ENCODE assay signal across 17 cellular contexts in the genomic region with DNA sequence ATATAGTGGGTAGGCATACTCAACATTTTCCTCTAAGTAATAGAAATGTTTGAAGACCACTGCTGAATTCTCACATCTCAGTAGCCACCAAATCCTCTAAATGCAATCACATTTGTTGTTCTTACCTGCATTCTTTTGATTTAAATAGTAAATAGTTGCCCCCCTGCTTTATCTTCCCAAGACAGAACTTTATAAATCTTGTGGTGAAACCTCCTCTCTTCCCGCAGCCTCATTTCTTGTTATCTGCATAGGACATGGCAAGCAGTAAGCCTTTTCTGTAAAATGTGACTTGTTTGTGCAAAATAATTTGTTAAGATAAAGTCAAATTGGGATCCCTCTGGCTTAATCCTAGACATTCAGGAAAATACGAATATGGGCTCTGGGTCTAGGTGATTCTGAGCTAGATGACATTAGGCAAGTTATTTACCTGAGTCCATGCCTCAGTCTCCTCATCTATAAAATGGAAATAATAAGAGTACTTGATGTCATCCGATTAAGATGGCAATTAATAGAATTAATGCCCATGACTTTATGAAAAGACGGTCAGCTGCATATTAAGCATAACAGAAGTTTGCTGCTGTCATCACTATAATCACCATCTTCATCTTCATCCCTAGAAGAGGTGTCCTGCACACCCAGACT.
DNase-seq lines count a peak whose midpoint lies in the region; ATAC-seq, FAIRE-seq and TF ChIP-seq lines count a peak whose summit lies in the region.
"Had no signal": no experiment of that assay in that cellular context is flagged by ENCODE, and none has a peak within 500 bp of the region (broad histone marks: within the 10 kb centered on the region; RNA-seq: fewer than 3 reads in every experiment).

No MANE protein-coding gene starts in this region.

- no peak overlapping the region for H3K4me2 ChIP-seq in K562 (ENCODE audit: insufficient read depth, low read length)
- H3K4me2 ChIP-seq: KMS-11 had no signal

- H3K27ac ChIP-seq in heart right ventricle, result peak overlapping the region in 6 of 10 donors; percentile 31 to 73 (median 60)
- H3K27ac ChIP-seq in SJSA1, result peak overlapping the region; percentile 65
- no peak overlapping the region for H3K27ac ChIP-seq in K562 (ENCODE audit: extremely low read depth, low read depth, low read length)
- H3K27ac ChIP-seq in gastrocnemius medialis, result peak overlapping the region in 3 of 4 donors; percentile 18 to 44 (median 31)
- H3K27ac ChIP-seq in esophagus muscularis mucosa (replicated peaks in 1 of 4), result no peak overlapping the region
- H3K27ac ChIP-seq: C4-2B, KMS-11 had no signal

- no peak for FAIRE-seq in K562 (lab: Jason Lieb, UNC)
- FAIRE-seq: H1, HepG2 had no signal

- 97% methylated on average over 4 of the region's 4 CpGs for WGBS in heart right ventricle, 2 donors
- 38% methylated on average over 4 of the region's 4 CpGs for WGBS in K562 (ENCODE audit: insufficient coverage, low coverage, missing lambda C conversion rate)
- WGBS in esophagus muscularis mucosa, result 98% methylated on average over 4 of the region's 4 CpGs

- in situ Hi-C loops in K562 (cut with MboI), result no loop called here
- in situ Hi-C loops in gastrocnemius medialis (cut with MboI; ENCODE audit: low sequenced_read_pairs in 4 of 4), result no loop called here

- CTCF ChIA-PET in K562 (lab: Yijun Ruan, JAX; ENCODE audit: low intra/inter-chr PET ratio), result no interaction called here

- BruUV-seq in K562 (replicated peaks; lab: Mats Ljungman, UMichigan), result no TSS peak

- no peak for TF ChIP-seq CTCF in heart right ventricle (IDR thresholded peaks at IDR 0.05)
- no peak for TF ChIP-seq CTCF in K562 (IDR thresholded peaks at IDR 0.05 in 2 of 3, conservative IDR thresholded peaks at IDR 0.05 in 1 of 3; ENCODE audit: insufficient read depth in 2 of 3, low read depth in 1 of 3, low read length in 3 of 3)
- TF ChIP-seq CTCF in gastrocnemius medialis (IDR thresholded peaks at IDR 0.05 in 4 of 5, conservative IDR thresholded peaks at IDR 0.05 in 1 of 5), result no peak
- no peak for TF ChIP-seq CTCF in esophagus muscularis mucosa (IDR thresholded peaks at IDR 0.05)

- DNase-seq in heart right ventricle (no peak), Right ventricle myocardium superior (no peak), SJSA1 (ENCODE audit: low read depth in 1 of 2, low spot score in 2 of 2) (no peak), K562 (ENCODE audit: extremely low read depth in 1 of 4, low spot score in 3 of 4) (no peak), gastrocnemius medialis (no peak), SKM-1 (lab: John Stamatoyannopoulos, UW; ENCODE audit: unreplicated experiment) (no peak), esophagus muscularis mucosa (ENCODE audit: extremely low spot score) (no peak), RPMI8226 (no peak)
- DNase-seq: NCI-H1048, NCI-H1436 treated with DMSO at 0.1 percent for 48 hours, NCI-H2029 treated with DMSO at 0.1 percent for 48 hours, NCI-H748 treated with DMSO at 0.1 percent for 48 hours, PC-3 had no signal

- H3K9me1 ChIP-seq in K562 (ENCODE audit: control insufficient read depth, insufficient read depth, low read length), result no peaks in the 10 kb centered on the region

- no peaks in the 10 kb centered on the region for H4K20me1 ChIP-seq in K562 (replicated peaks; ENCODE audit: control insufficient read depth, insufficient read depth, low read length)

- POLR2A ChIA-PET in K562 (lab: Yijun Ruan, JAX), result no interaction called here

- ATAC-seq in heart right ventricle, result no peak
- ATAC-seq in Right ventricle myocardium superior (ENCODE audit: poor library complexity), result no peak
- ATAC-seq in K562, result no peak
- ATAC-seq in gastrocnemius medialis, result no peak
- ATAC-seq: HepG2, PC-3 had no signal

- no peak overlapping the region for H3K9ac ChIP-seq in K562 (ENCODE audit: insufficient read depth in 1 of 2, low read depth in 2 of 2, low read length in 2 of 2)
- H3K9ac ChIP-seq: KMS-11 had no signal

- H3K36me3 ChIP-seq in heart right ventricle, result peaks cover 0 to 54% (median 18%) of the 10 kb centered on the region in 9 donors
- peaks cover 22% of the 10 kb centered on the region for H3K36me3 ChIP-seq in SJSA1
- H3K36me3 ChIP-seq in K562 (ENCODE audit: control insufficient read depth, insufficient read depth, low read length), result peaks cover 13% of the 10 kb centered on the region; the same call in 2 of the 3 replicates
- no peaks in the 10 kb centered on the region for H3K36me3 ChIP-seq in gastrocnemius medialis
- H3K36me3 ChIP-seq in esophagus muscularis mucosa, result peaks cover 0 to 41% (median 8%) of the 10 kb centered on the region in 4 donors

- H3K4me1 ChIP-seq in heart right ventricle (peaks cover 0 to 34% (median 9%) of the 10 kb centered on the region in 9 donors), SJSA1 (replicated peaks) (peaks cover 41% of the 10 kb centered on the region), K562 (replicated peaks in 1 of 2; ENCODE audit: control insufficient read depth in 2 of 2, insufficient read depth in 2 of 2, low read length in 2 of 2) (peaks cover 0 to 19% of the 10 kb centered on the region in 2 experiments; a peak in 3 of 5 replicates), gastrocnemius medialis (no peaks in the 10 kb centered on the region), esophagus muscularis mucosa (peaks cover 0 to 2% (median 0%) of the 10 kb centered on the region in 4 donors)

- TF ChIP-seq POLR2A in K562 (conservative IDR thresholded peaks at IDR 0.05) (no peak), gastrocnemius medialis (IDR thresholded peaks at IDR 0.05) (no peak), esophagus muscularis mucosa (IDR thresholded peaks at IDR 0.05; ENCODE audit: low read depth) (no peak)

- H3K79me2 ChIP-seq in K562 (ENCODE audit: control insufficient read depth, insufficient read depth, low read length), result no peaks in the 10 kb centered on the region

- intact Hi-C loops in heart right ventricle (cut with DNase I), result no loop called here
- intact Hi-C loops in Right ventricle myocardium superior (cut with DNase I), result no loop called here
- intact Hi-C loops in K562 (cut with micrococcal nuclease), result no loop called here
- intact Hi-C loops in gastrocnemius medialis (cut with DNase I; ENCODE audit: low total_unique reads), result no loop called here
- intact Hi-C loops in esophagus muscularis mucosa (cut with DNase I), result no loop called here

- no peak for TF ChIP-seq RAD21 in K562 (CRISPR knock-in tag; conservative IDR thresholded peaks at IDR 0.05 in 1 of 2, IDR thresholded peaks at IDR 0.05 in 1 of 2)

- no peaks in the 10 kb centered on the region for H3K9me3 ChIP-seq in heart right ventricle
- H3K9me3 ChIP-seq in SJSA1 (replicated peaks), result no peaks in the 10 kb centered on the region
- H3K9me3 ChIP-seq in K562 (replicated peaks; ENCODE audit: control insufficient read depth, insufficient read depth, low read depth, low read length), result no peaks in the 10 kb centered on the region
- H3K9me3 ChIP-seq in gastrocnemius medialis, result no peaks in the 10 kb centered on the region
- no peaks in the 10 kb centered on the region for H3K9me3 ChIP-seq in esophagus muscularis mucosa

- no peak overlapping the region for H2AFZ ChIP-seq in K562 (ENCODE audit: low read depth, low read length)

- no peak for TF ChIP-seq EP300 in K562 (IDR thresholded peaks at IDR 0.05; ENCODE audit: low read length)
- no peak for TF ChIP-seq EP300 in esophagus muscularis mucosa (IDR thresholded peaks at IDR 0.05)

- H3K4me3 ChIP-seq in heart right ventricle, result no peak overlapping the region
- no peak overlapping the region for H3K4me3 ChIP-seq in SJSA1
- H3K4me3 ChIP-seq in K562, result no peak overlapping the region
- H3K4me3 ChIP-seq in gastrocnemius medialis, result no peak overlapping the region
- no peak overlapping the region for H3K4me3 ChIP-seq in esophagus muscularis mucosa

- H3K27me3 ChIP-seq in heart right ventricle (no peaks in the 10 kb centered on the region), SJSA1 (replicated peaks) (no peaks in the 10 kb centered on the region), K562 (ENCODE audit: control insufficient read depth in 2 of 2, insufficient read depth in 2 of 2, low read length in 2 of 2) (no peaks in the 10 kb centered on the region), gastrocnemius medialis (no peaks in the 10 kb centered on the region), esophagus muscularis mucosa (no peaks in the 10 kb centered on the region)

TF ChIP-seq in K562, 482 proteins besides CTCF, POLR2A, EP300 and RAD21 (continues in another document):
- TF ChIP-seq ADNP (tag; IDR thresholded peaks at IDR 0.05), result peak; percentile 79; the same call in 1 of the 2 replicates
- no peak for TF ChIP-seq RFX1 (IDR thresholded peaks at IDR 0.05)
- no peak for TF ChIP-seq RBM17 (IDR thresholded peaks at IDR 0.05; ENCODE audit: borderline replicate concordance, low read depth, low read length)
- no peak for TF ChIP-seq ZNF431 (CRISPR knock-in tag; IDR thresholded peaks at IDR 0.05)
- no peak for TF ChIP-seq PTBP1 (IDR thresholded peaks at IDR 0.05; ENCODE audit: low read depth, low read length)
- TF ChIP-seq BCOR (IDR thresholded peaks at IDR 0.05), result peak; percentile 55; the same call in 1 of the 2 replicates
- TF ChIP-seq CBFA2T3 (IDR thresholded peaks at IDR 0.05), result peak; percentile 84
- TF ChIP-seq, protein P1, sequence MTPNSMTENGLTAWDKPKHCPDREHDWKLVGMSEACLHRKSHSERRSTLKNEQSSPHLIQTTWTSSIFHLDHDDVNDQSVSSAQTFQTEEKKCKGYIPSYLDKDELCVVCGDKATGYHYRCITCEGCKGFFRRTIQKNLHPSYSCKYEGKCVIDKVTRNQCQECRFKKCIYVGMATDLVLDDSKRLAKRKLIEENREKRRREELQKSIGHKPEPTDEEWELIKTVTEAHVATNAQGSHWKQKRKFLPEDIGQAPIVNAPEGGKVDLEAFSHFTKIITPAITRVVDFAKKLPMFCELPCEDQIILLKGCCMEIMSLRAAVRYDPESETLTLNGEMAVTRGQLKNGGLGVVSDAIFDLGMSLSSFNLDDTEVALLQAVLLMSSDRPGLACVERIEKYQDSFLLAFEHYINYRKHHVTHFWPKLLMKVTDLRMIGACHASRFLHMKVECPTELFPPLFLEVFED (CRISPR knock-in tag; conservative IDR thresholded peaks at IDR 0.05), result no peak
- TF ChIP-seq PCBP1 (IDR thresholded peaks at IDR 0.05; ENCODE audit: low read depth, low read length, poor library complexity, severe bottlenecking), result no peak

Comparison
In these comparisons a context has a peak if more than half of its experiments do, and no peak if none do; other contexts are left out.
1. H3K27ac ChIP-seq: peak in heart right ventricle (6 of 10), SJSA1 (single experiment) and gastrocnemius medialis (3 of 4); none in K562 (single experiment) and esophagus muscularis mucosa (0 of 4).